9 cellular contexts compared by ENCODE assay signal in genomic region chr5:150945947-150946346, GRCh38. TPM values are rescaled to one million over a fixed set of nuclear protein-coding genes. Genes with fewer than 3 reads are reported as not detected.
DNase-seq lines count a peak whose midpoint lies in the region; ATAC-seq and TF ChIP-seq lines count a peak whose summit lies in the region.
"Had no signal": no experiment of that assay in that cellular context is flagged by ENCODE, and none has a peak within 500 bp of the region (broad histone marks: within the 10 kb centered on the region; RNA-seq: fewer than 3 reads in every experiment).

No MANE protein-coding gene starts in this region.

- TF ChIP-seq EP300 in upper lobe of left lung (IDR thresholded peaks at IDR 0.05) = no peak

- peaks cover 8% of the 10 kb centered on the region for H3K27me3 ChIP-seq in WERI-Rb-1 (ENCODE audit: insufficient read depth, low read depth, severe bottlenecking)
- no peaks in the 10 kb centered on the region for H3K27me3 ChIP-seq in esophagus squamous epithelium
- H3K27me3 ChIP-seq in muscle layer of colon (ENCODE audit: control insufficient read depth in 1 of 2, insufficient read depth in 2 of 2, low read length in 2 of 2) = no peaks in the 10 kb centered on the region
- no peaks in the 10 kb centered on the region for H3K27me3 ChIP-seq in upper lobe of left lung

- ATAC-seq in upper lobe of left lung (ENCODE audit: low FRiP score in 2 of 2) = peak in 1 of 2 donors; percentile 64
- no peak for ATAC-seq in HG02970 (IDR thresholded peaks at IDR 0.05; ENCODE audit: low FRiP score, unreplicated experiment)

- H3K27ac ChIP-seq in WERI-Rb-1 (peak overlapping the region; percentile 79), esophagus squamous epithelium (peak overlapping the region; percentile 59 to 87 (median 80)), muscle layer of colon (ENCODE audit: low read depth, low read length) (peak overlapping the region; percentile 53), upper lobe of left lung (peak overlapping the region; percentile 55 to 71 (median 66))

- H3K9ac ChIP-seq in muscle layer of colon (ENCODE audit: low read length) = peak overlapping the region; percentile 92

- TF ChIP-seq CTCF in WERI-Rb-1 (IDR thresholded peaks at IDR 0.05; ENCODE audit: low read depth, low read length) (no peak), esophagus squamous epithelium (IDR thresholded peaks at IDR 0.05) (no peak), upper lobe of left lung (IDR thresholded peaks at IDR 0.05) (no peak)

- TF ChIP-seq POLR2A in esophagus squamous epithelium (IDR thresholded peaks at IDR 0.05) = no peak
- TF ChIP-seq POLR2A in upper lobe of left lung (IDR thresholded peaks at IDR 0.05) = no peak

- DNase-seq in WERI-Rb-1 (no peak), esophagus squamous epithelium (lab: John Stamatoyannopoulos, UW) (no peak), upper lobe of left lung (no peak), dermis blood vessel endothelial cell (no peak)
- no peak for DNase-seq in activated effector memory CD4-positive, alpha-beta T cell treated with anti-CD3 and anti-CD28 coated beads, Interleukin-2, amount 50 U/mL, for 16 hours
- DNase-seq: activated naive CD4-positive, alpha-beta T cell treated with Interleukin-2 at 50 U/mL for 16 hours; NCI-H526 had no signal

- H3K36me3 ChIP-seq in WERI-Rb-1 = no peaks in the 10 kb centered on the region
- H3K36me3 ChIP-seq in esophagus squamous epithelium = peaks cover 0 to 22% (median 4%) of the 10 kb centered on the region in 3 donors
- peaks cover 16% of the 10 kb centered on the region for H3K36me3 ChIP-seq in muscle layer of colon (ENCODE audit: insufficient read depth, low read length)
- H3K36me3 ChIP-seq in upper lobe of left lung = peaks cover 0 to 18% (median 0%) of the 10 kb centered on the region in 4 donors

- intact Hi-C loops in esophagus squamous epithelium (cut with DNase I) = no loop called here

- H3K9me3 ChIP-seq in WERI-Rb-1 (ENCODE audit: severe bottlenecking) (peaks cover 31% of the 10 kb centered on the region), esophagus squamous epithelium (peaks cover 0 to 88% (median 33%) of the 10 kb centered on the region in 3 donors), muscle layer of colon (ENCODE audit: low read length) (peaks cover 14% of the 10 kb centered on the region), upper lobe of left lung (peaks cover 40 to 86% (median 69%) of the 10 kb centered on the region in 4 donors)

- no peaks in the 10 kb centered on the region for H3K4me1 ChIP-seq in esophagus squamous epithelium
- no peaks in the 10 kb centered on the region for H3K4me1 ChIP-seq in muscle layer of colon (ENCODE audit: insufficient read depth, low read length)
- no peaks in the 10 kb centered on the region for H3K4me1 ChIP-seq in upper lobe of left lung

- WGBS in esophagus squamous epithelium, 2 donors = 39 to 42% methylated on average over 5 of the region's 5 CpGs
- WGBS in upper lobe of left lung, 2 donors = 46 to 49% methylated on average over 5 of the region's 5 CpGs

- H3K4me3 ChIP-seq in WERI-Rb-1 (ENCODE audit: low read depth, low read length) (peak overlapping the region; percentile 63), esophagus squamous epithelium (peak overlapping the region; percentile 34 to 68 (median 54)), muscle layer of colon (ENCODE audit: low read depth in 1 of 2, low read length in 2 of 2) (peak overlapping the region; percentile 48 to 95), upper lobe of left lung (peak overlapping the region in 3 of 4 donors; percentile 34 to 51 (median 48))

RNA-seq across cellular contexts. Expression of gene ZNF300, which starts 41.2 kb away (rescaled TPM):
- total RNA-seq in esophagus squamous epithelium (1 to 10 TPM; 1.7 to 7.4 (median 4.9) TPM), upper lobe of left lung (1 to 10 TPM in 4 of 6 donors, under 1 TPM in 2; 0.55 to 4.2 (median 1.6) TPM), dermis blood vessel endothelial cell (6.5 and 6.8 TPM in 2 replicates)
